Comparison of ENCODE assay signal across 11 cellular contexts in the genomic region with DNA sequence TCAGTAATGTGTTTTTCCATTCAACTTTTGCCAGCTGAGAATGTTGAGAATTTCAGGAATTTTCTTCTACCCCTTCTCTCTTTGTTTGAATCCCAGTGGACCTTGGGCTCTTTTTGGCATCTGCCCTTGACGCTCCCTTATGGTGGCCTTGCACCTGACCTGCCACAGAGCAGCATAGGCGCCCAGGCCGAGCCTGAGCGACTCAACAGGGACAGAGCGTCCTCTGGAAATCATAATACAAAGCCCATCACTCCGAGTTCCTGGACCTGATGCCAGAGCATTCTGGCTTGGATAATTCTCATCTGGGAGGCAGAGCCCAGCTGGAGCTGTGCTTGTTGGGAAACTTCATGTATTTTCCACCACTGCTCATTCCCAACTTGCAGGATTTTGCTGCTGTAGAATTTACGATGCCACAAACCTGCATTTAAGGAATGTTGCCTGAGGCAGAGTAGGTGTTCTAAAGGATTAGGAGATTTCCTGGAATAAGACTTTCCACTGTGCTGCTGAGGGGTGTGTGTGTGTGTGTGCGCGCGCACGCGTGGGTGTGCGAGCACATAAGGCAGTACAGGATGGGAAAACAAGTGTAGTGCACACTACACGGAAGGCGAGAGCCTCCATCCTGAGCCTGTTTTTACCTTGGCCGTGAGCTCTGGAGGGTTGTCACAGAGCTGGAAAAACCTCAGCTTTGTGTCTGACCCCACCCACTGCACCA.
A peak's percentile ranks its signal among the peaks of the same experiment; 100 is the strongest.
DNase-seq lines count a peak whose midpoint lies in the region; ATAC-seq and TF ChIP-seq lines count a peak whose summit lies in the region.
"Had no signal": no experiment of that assay in that cellular context is flagged by ENCODE, and none has a peak within 500 bp of the region (broad histone marks: within the 10 kb centered on the region; RNA-seq: fewer than 3 reads in every experiment).

No MANE protein-coding gene starts in this region.

- no peak overlapping the region for H3K4me3 Mint-ChIP-seq in immature natural killer cell
- H3K4me3 Mint-ChIP-seq in stimulated activated effector memory CD8-positive, alpha-beta T cell treated with anti-CD3 and anti-CD28 coated beads, Interleukin-12 subunit alpha, Interleukin-12 subunit beta, amount 100 ng/mL, for 72 hours, result no peak overlapping the region
- H3K4me3 Mint-ChIP-seq: activated CD8-positive, alpha-beta T cell treated with anti-CD3 and anti-CD28 coated beads, Interleukin-2, amount 10 ng/mL, durations not matched to agents 7 days and 5 days; naive thymus-derived CD4-positive, alpha-beta T cell had no signal

- peaks cover 0 to 5% (median under 1%) of the 10 kb centered on the region in 3 donors for H3K27me3 Mint-ChIP-seq in immature natural killer cell (ENCODE audit: low read depth in 3 of 3)

- H3K27ac Mint-ChIP-seq in immature natural killer cell, result no peak overlapping the region
- no peak overlapping the region for H3K27ac Mint-ChIP-seq in stimulated activated effector memory CD8-positive, alpha-beta T cell treated with anti-CD3 and anti-CD28 coated beads, Interleukin-12 subunit alpha, Interleukin-12 subunit beta, amount 100 ng/mL, for 72 hours
- H3K27ac Mint-ChIP-seq: activated CD8-positive, alpha-beta T cell treated with anti-CD3 and anti-CD28 coated beads, Interleukin-2, amount 10 ng/mL, durations not matched to agents 7 days and 5 days; naive thymus-derived CD4-positive, alpha-beta T cell had no signal

- in situ Hi-C loops in Panc1 (cut with HindIII; ENCODE audit: low pct_unique_long_range_greater_than_20kb, low sequenced_read_pairs), result no loop called here

- TF ChIP-seq CTCF in Panc1 (IDR thresholded peaks at IDR 0.05) (no peak), tibial artery (IDR thresholded peaks at IDR 0.05) (no peak)

- H3K27ac ChIP-seq in Panc1 (ENCODE audit: low read length), result peak overlapping the region; percentile 74
- peak overlapping the region; percentile 65 to 71 for H3K27ac ChIP-seq in tibial artery

- DNase-seq in Panc1 (ENCODE audit: low read depth, low spot score) (no peak), fibroblast of peridontal ligament (ENCODE audit: extremely low read depth) (peak; percentile 62), myocyte (ENCODE audit: low read depth) (peak; percentile 78), tibial artery (peak in 1 of 2 donors; percentile 69), immature natural killer cell (no peak), RPMI8226 (no peak)
- DNase-seq in stimulated activated effector memory CD8-positive, alpha-beta T cell treated with anti-CD3 and anti-CD28 coated beads, Interleukin-12 subunit alpha, Interleukin-12 subunit beta, amount 100 ng/mL, for 72 hours (ENCODE audit: low spot score in 2 of 2), result no peak
- DNase-seq: activated CD8-positive, alpha-beta T cell treated with anti-CD3 and anti-CD28 coated beads, Interleukin-2, amount 10 ng/mL, durations not matched to agents 7 days and 5 days; Kasumi-1; naive thymus-derived CD4-positive, alpha-beta T cell had no signal

- ATAC-seq in Panc1 (peak; percentile 72), GM18517 (IDR thresholded peaks at IDR 0.05; ENCODE audit: unreplicated experiment) (no peak)
- ATAC-seq in stimulated activated effector memory CD8-positive, alpha-beta T cell treated with anti-CD3 and anti-CD28 coated beads, Interleukin-12 subunit alpha, Interleukin-12 subunit beta, amount 100 ng/mL, for 72 hours, result no peak
- ATAC-seq: activated CD8-positive, alpha-beta T cell treated with anti-CD3 and anti-CD28 coated beads, Interleukin-2, amount 10 ng/mL, durations not matched to agents 7 days and 5 days; naive thymus-derived CD4-positive, alpha-beta T cell had no signal

- H3K9me3 Mint-ChIP-seq in immature natural killer cell, result no peaks in the 10 kb centered on the region
- no peaks in the 10 kb centered on the region for H3K9me3 Mint-ChIP-seq in stimulated activated effector memory CD8-positive, alpha-beta T cell treated with anti-CD3 and anti-CD28 coated beads, Interleukin-12 subunit alpha, Interleukin-12 subunit beta, amount 100 ng/mL, for 72 hours

- H3K4me1 ChIP-seq in Panc1 (ENCODE audit: control insufficient read depth, insufficient read depth, low read length), result peaks cover 54% of the 10 kb centered on the region
- H3K4me1 ChIP-seq in tibial artery, result peaks cover 0 to 90% (median 50%) of the 10 kb centered on the region in 4 donors

- CTCF ChIA-PET in Panc1 (lab: Charles Lee), result no interaction called here

- POLR2A ChIA-PET in Panc1 (lab: Charles Lee), result no interaction called here

- H3K9me3 ChIP-seq in Panc1 (ENCODE audit: control insufficient read depth, insufficient read depth, low read depth, low read length), result no peaks in the 10 kb centered on the region
- H3K9me3 ChIP-seq in tibial artery, result no peaks in the 10 kb centered on the region

- H3K36me3 ChIP-seq in Panc1 (ENCODE audit: control insufficient read depth, insufficient read depth, low read length), result no peaks in the 10 kb centered on the region
- H3K36me3 ChIP-seq in tibial artery, result no peaks in the 10 kb centered on the region

- no peaks in the 10 kb centered on the region for H3K36me3 Mint-ChIP-seq in immature natural killer cell
- no peaks in the 10 kb centered on the region for H3K36me3 Mint-ChIP-seq in stimulated activated effector memory CD8-positive, alpha-beta T cell treated with anti-CD3 and anti-CD28 coated beads, Interleukin-12 subunit alpha, Interleukin-12 subunit beta, amount 100 ng/mL, for 72 hours

- no peaks in the 10 kb centered on the region for H3K27me3 ChIP-seq in Panc1 (ENCODE audit: control insufficient read depth, insufficient read depth, low read length)
- no peaks in the 10 kb centered on the region for H3K27me3 ChIP-seq in tibial artery

- H3K4me1 Mint-ChIP-seq in immature natural killer cell, result no peaks in the 10 kb centered on the region
- H3K4me1 Mint-ChIP-seq in stimulated activated effector memory CD8-positive, alpha-beta T cell treated with anti-CD3 and anti-CD28 coated beads, Interleukin-12 subunit alpha, Interleukin-12 subunit beta, amount 100 ng/mL, for 72 hours, result no peaks in the 10 kb centered on the region

- intact Hi-C loops in Panc1 (cut with micrococcal nuclease; ENCODE audit: unreplicated experiment), result no loop called here
- intact Hi-C loops in tibial artery (cut with DNase I; ENCODE audit: low total_unique reads), result loop anchor here (10.0 kb wide), 1 partner anchor 106 kb away; a partner anchor contains a TSS

- no TSS peak for BruUV-seq in Panc1 (replicated peaks; lab: Mats Ljungman, UMichigan)

- H3K4me3 ChIP-seq in Panc1 (ENCODE audit: low read depth in 2 of 2, low read length in 2 of 2) (peak overlapping the region in 1 of 2 experiments; percentile 17; a peak in 1 of 4 replicates), tibial artery (no peak overlapping the region)

Comparison
In these comparisons a context has a peak if more than half of its experiments do, and no peak if none do; other contexts are left out.
1. DNase-seq: peak in fibroblast of peridontal ligament (single experiment) and myocyte (single experiment); none in Panc1 (single experiment), immature natural killer cell (0 of 3), RPMI8226 (single experiment) and stimulated activated effector memory CD8-positive, alpha-beta T cell treated with anti-CD3 and anti-CD28 coated beads, Interleukin-12 subunit alpha, Interleukin-12 subunit beta, amount 100 ng/mL, for 72 hours (0 of 2).